Comparison of ENCODE assay signal across 8 cellular contexts in genomic region chr2:199459286-199460100, GRCh38. TPM values are rescaled to one million over a fixed set of nuclear protein-coding genes. Genes with fewer than 3 reads are reported as not detected.
DNase-seq lines count a peak whose midpoint lies in the region; ATAC-seq and TF ChIP-seq lines count a peak whose summit lies in the region.

No MANE protein-coding gene starts in this region.

- H3K4me3 Mint-ChIP-seq in HFFc6, result peak overlapping the region; percentile 90
- H3K4me3 Mint-ChIP-seq in MCF 10A (ENCODE audit: unreplicated experiment), result peak overlapping the region; percentile 77

- no peaks in the 10 kb centered on the region for H3K4me1 ChIP-seq in iPS DF 6.9 (ENCODE audit: control insufficient read depth, insufficient read depth, low read length)

- no peak for ATAC-seq in GM18519 (IDR thresholded peaks at IDR 0.05; ENCODE audit: low FRiP score, unreplicated experiment)

- peak overlapping the region; percentile 59 for H3K4me3 ChIP-seq in iPS DF 6.9 (ENCODE audit: low read length)

- H3K9me3 Mint-ChIP-seq in HFFc6, result no peaks in the 10 kb centered on the region
- H3K9me3 Mint-ChIP-seq in MCF 10A (ENCODE audit: unreplicated experiment), result no peaks in the 10 kb centered on the region

- TF ChIP-seq CTCF in HFFc6 (IDR thresholded peaks at IDR 0.05) (no peak; the same call in 1 of the 2 replicates), MCF 10A (IDR thresholded peaks at IDR 0.05; ENCODE audit: unreplicated experiment) (no peak)

- H3K36me3 Mint-ChIP-seq in HFFc6 (ENCODE audit: low read depth), result no peaks in the 10 kb centered on the region
- H3K36me3 Mint-ChIP-seq in MCF 10A (ENCODE audit: insufficient read depth, unreplicated experiment), result no peaks in the 10 kb centered on the region

- no peaks in the 10 kb centered on the region for H3K9me3 ChIP-seq in iPS DF 6.9 (ENCODE audit: control insufficient read depth, insufficient read depth, low read length)

- no TSS peak for BruUV-seq in MCF 10A (replicated peaks; lab: Mats Ljungman, UMichigan)

- intact Hi-C loops in MCF 10A (cut with micrococcal nuclease), result loop anchor here (5.0 to 10.0 kb wide), 4 partner anchors 57 to 1755 kb away; partner anchors contain the start of gene MARS2

- no peaks in the 10 kb centered on the region for H3K36me3 ChIP-seq in iPS DF 6.9 (ENCODE audit: control insufficient read depth, insufficient read depth, low read length)

- DNase-seq in ELR (ENCODE audit: low read depth) (peak; percentile 95), HFFc6 (peak; percentile 90), NCI-H1694 treated with DMSO at 0.1 percent for 48 hours (lab: John Stamatoyannopoulos, UW) (peak; percentile 73), T1000 (lab: John Stamatoyannopoulos, UW) (peak; percentile 78), MCF 10A (ENCODE audit: unreplicated experiment) (peak; percentile 94), iPS DF 6.9 (ENCODE audit: low read depth, low spot score) (no peak), renal cortical epithelial cell (ENCODE audit: low read depth) (peak; percentile 85)

- H3K27ac ChIP-seq in iPS DF 6.9 (ENCODE audit: low read length), result no peak overlapping the region

- CTCF ChIA-PET in MCF 10A (lab: Yijun Ruan, JAX), result interaction anchor here (0.7 to 1.1 kb wide), 4 partner anchors 10 to 442 kb away, joined by 3 to 4 read pairs (median 3); no protein-coding TSS in a partner anchor

- H3K27ac Mint-ChIP-seq in HFFc6 (peak overlapping the region; percentile 89), MCF 10A (ENCODE audit: low read depth, unreplicated experiment) (peak overlapping the region; percentile 84)

- H3K4me1 Mint-ChIP-seq in HFFc6 (ENCODE audit: low read depth) (peaks cover 32% of the 10 kb centered on the region), MCF 10A (ENCODE audit: insufficient read depth, unreplicated experiment) (peaks cover 5% of the 10 kb centered on the region)

- POLR2A ChIA-PET in MCF 10A (lab: Yijun Ruan, JAX), result interaction anchor here (0.6 to 2.0 kb wide), 11 partner anchors 12 to 676 kb away, joined by 3 to 6 read pairs (median 3); partner anchors contain the start of gene C2orf69

- H3K27me3 Mint-ChIP-seq in HFFc6 (ENCODE audit: insufficient read depth) (peaks cover 6% of the 10 kb centered on the region; the same call in 1 of the 2 replicates), MCF 10A (ENCODE audit: insufficient read depth, unreplicated experiment) (no peaks in the 10 kb centered on the region)

- peaks cover 25% of the 10 kb centered on the region for H3K27me3 ChIP-seq in iPS DF 6.9 (ENCODE audit: control insufficient read depth, insufficient read depth, low read length)

- WGBS in iPS DF 6.9 (ENCODE audit: insufficient coverage, insufficient read length), result no CpG with 5 or more reads among the region's 70 CpGs

RNA-seq across cellular contexts. Expression of gene SATB2, which starts 1.8 kb away (rescaled TPM):
- total RNA-seq in HFFc6 (2021; fragmentation: NEBNext Ultra II Directional; extraction: Animal tissue kit (Norgen Biotek cat#: 25700)), result 10 to 100 TPM in 4 of 6 experiments, 1 to 10 TPM in 2; 7.4 to 12.7 (median 11.9) TPM
- total RNA-seq in MCF 10A (2022) (16.5 and 22.2 TPM in 2 replicates), renal cortical epithelial cell (2.3 and 5.6 TPM in 2 replicates)
